In genomic region chr11:71245601-71246391, GRCh38 we compare ENCODE assay signal across 20 cellular contexts. TPM values are rescaled to one million over a fixed set of nuclear protein-coding genes. Genes with fewer than 3 reads are reported as not detected.
DNase-seq lines count a peak whose midpoint lies in the region; TF ChIP-seq lines count a peak whose summit lies in the region.
"Had no signal": no experiment of that assay in that cellular context is flagged by ENCODE, and none has a peak within 500 bp of the region (broad histone marks: within the 10 kb centered on the region; RNA-seq: fewer than 3 reads in every experiment).

No MANE protein-coding gene starts in this region.

- TF ChIP-seq CTCF in H9 (conservative IDR thresholded peaks at IDR 0.05) = no peak
- TF ChIP-seq CTCF in chondrocyte (IDR thresholded peaks at IDR 0.05) = no peak
- TF ChIP-seq CTCF in spleen (IDR thresholded peaks at IDR 0.05 in 8 of 11, conservative IDR thresholded peaks at IDR 0.05 in 3 of 11) = no peak

- WGBS in H9 (ENCODE audit: extremely low coverage, insufficient read length, low lambda C conversion rate) = no CpG with 5 or more reads among the region's 19 CpGs
- WGBS in spleen, 5 donors = 46 to 57% (median 52%) methylated on average over 17 to 19 of the region's 19 CpGs

- peak overlapping the region; percentile 68 for H2BK12ac ChIP-seq in H9 (ENCODE audit: insufficient read length, low read depth, low read length)

- H4K5ac ChIP-seq in H9 (ENCODE audit: insufficient read length, low read depth, low read length) = no peak overlapping the region

- peak overlapping the region; percentile 88 for H3K14ac ChIP-seq in H9 (ENCODE audit: insufficient read depth, low read length)

- intact Hi-C loops in spleen (cut with DNase I; ENCODE audit: low total_unique reads) = no loop called here

- TF ChIP-seq POLR2A in spleen (IDR thresholded peaks at IDR 0.05) = no peak

- H2BK20ac ChIP-seq in H9 (ENCODE audit: low read depth, low read length, poor library complexity, severe bottlenecking) = no peak overlapping the region

- no peak overlapping the region for H4K8ac ChIP-seq in H9 (replicated peaks; ENCODE audit: insufficient read length, low read depth, low read length)

- peak overlapping the region; percentile 23 for H3K9ac ChIP-seq in H9 (ENCODE audit: extremely low read depth, insufficient read length, low read length)

- H4K20me1 ChIP-seq in H9 (ENCODE audit: control insufficient read depth, insufficient read depth, insufficient read length) = no peaks in the 10 kb centered on the region

- H3K4me1 ChIP-seq in H9 (ENCODE audit: insufficient read depth, low read length) (peaks cover 22% of the 10 kb centered on the region), spleen (peaks cover 3 to 16% (median 6%) of the 10 kb centered on the region in 6 donors)

- peaks cover 9% of the 10 kb centered on the region for H3K79me1 ChIP-seq in H9 (ENCODE audit: insufficient read depth, low read depth, low read length, poor library complexity, severe bottlenecking)

- peaks cover 27% of the 10 kb centered on the region; the same call in 1 of the 2 replicates for H3K79me2 ChIP-seq in H9 (ENCODE audit: insufficient read depth, low read length)

- H2AFZ ChIP-seq in H9 (ENCODE audit: low read length) = no peak overlapping the region

- H3K4me3 Mint-ChIP-seq in H9 (peak overlapping the region; percentile 56 to 69), chondrocyte (ENCODE audit: unreplicated experiment) (no peak overlapping the region)
- H3K4me3 Mint-ChIP-seq: activated CD4-positive, alpha-beta T cell treated with anti-CD3 and anti-CD28 coated beads for 36 hours; activated CD8-positive, alpha-beta T cell treated with anti-CD3 and anti-CD28 coated beads, Interleukin-2, amount 10 ng/mL, durations not matched to agents 7 days and 5 days; activated naive CD8-positive, alpha-beta T cell treated with anti-CD3 and anti-CD28 coated beads for 36 hours; dendritic cell treated with granulocyte-macrophage colony-stimulating factor and Interleukin-4, amounts not matched to agents 40 ng/mL and 50 ng/mL, for 4 days; IgD-negative memory B cell; natural killer cell treated with Interleukin-12 subunit alpha and Interleukin-12 subunit beta and Interleukin-15 and Interleukin-18, amount 100 ng/mL, for 72 hours; T-helper 17 cell had no signal

- H2BK15ac ChIP-seq in H9 (ENCODE audit: low read depth, low read length) = no peak overlapping the region

- no peak overlapping the region for H3K4ac ChIP-seq in H9 (ENCODE audit: low read depth, low read length)

- H3K18ac ChIP-seq in H9 (ENCODE audit: insufficient read length, low read depth, low read length) = peak overlapping the region; percentile 61

- H2BK5ac ChIP-seq in H9 (ENCODE audit: insufficient read length, low read length) = peak overlapping the region; percentile 21

- H3K27me3 ChIP-seq in H9 (ENCODE audit: insufficient read depth, low read length) (no peaks in the 10 kb centered on the region), spleen (replicated peaks in 1 of 7) (peaks cover 0 to 92% (median 43%) of the 10 kb centered on the region in 7 donors)

- H3K9me3 Mint-ChIP-seq in H9 (no peaks in the 10 kb centered on the region), chondrocyte (ENCODE audit: low read depth) (no peaks in the 10 kb centered on the region)
- H3K9me3 Mint-ChIP-seq: activated naive CD8-positive, alpha-beta T cell treated with anti-CD3 and anti-CD28 coated beads for 36 hours; dendritic cell treated with granulocyte-macrophage colony-stimulating factor and Interleukin-4, amounts not matched to agents 40 ng/mL and 50 ng/mL, for 4 days; IgD-negative memory B cell; natural killer cell treated with Interleukin-12 subunit alpha and Interleukin-12 subunit beta and Interleukin-15 and Interleukin-18, amount 100 ng/mL, for 72 hours had no signal

- no peak overlapping the region for H3K23ac ChIP-seq in H9 (ENCODE audit: insufficient read length, low read depth, low read length)

- H3K4me3 ChIP-seq in spleen = no peak overlapping the region
- H3K4me3 ChIP-seq: mucosa of descending colon, transverse colon had no signal

- DNase-seq in H9 = peak; percentile 69
- peak; percentile 66 for DNase-seq in chondrocyte (ENCODE audit: low spot score)
- DNase-seq in islet precursor cell = peak; percentile 86
- DNase-seq in spleen = peak; percentile 57
- DNase-seq in effector CD4-positive, alpha-beta T cell = no peak
- no peak for DNase-seq in DMS53 treated with DMSO at 0.1 percent for 48 hours (lab: John Stamatoyannopoulos, UW; ENCODE audit: unreplicated experiment)
- DNase-seq in putamen (ENCODE audit: low spot score) = no peak
- DNase-seq: activated CD4-positive, alpha-beta T cell treated with anti-CD3 and anti-CD28 coated beads for 36 hours; activated CD8-positive, alpha-beta T cell treated with anti-CD3 and anti-CD28 coated beads, Interleukin-2, amount 10 ng/mL, durations not matched to agents 7 days and 5 days; activated naive CD8-positive, alpha-beta T cell treated with anti-CD3 and anti-CD28 coated beads for 36 hours; C1 segment of cervical spinal cord; caudate nucleus; mucosa of descending colon; NCI-H1930; NCI-H526; T-helper 17 cell; transverse colon had no signal

- H3K27ac ChIP-seq in H9 (ENCODE audit: insufficient read length, low read depth, low read length) (peak overlapping the region; percentile 86), spleen (no peak overlapping the region)
- H3K27ac ChIP-seq: transverse colon had no signal

- no peak overlapping the region for H3K56ac ChIP-seq in H9 (ENCODE audit: insufficient read length, low read depth, low read length)

- no peak overlapping the region for H2BK120ac ChIP-seq in H9 (ENCODE audit: low read depth, low read length, poor library complexity, severe bottlenecking)

- H3K27ac Mint-ChIP-seq in H9 (peak overlapping the region; percentile 98 to 100 (median 98)), chondrocyte (ENCODE audit: unreplicated experiment) (no peak overlapping the region)
- H3K27ac Mint-ChIP-seq: activated CD4-positive, alpha-beta T cell treated with anti-CD3 and anti-CD28 coated beads for 36 hours; activated CD8-positive, alpha-beta T cell treated with anti-CD3 and anti-CD28 coated beads, Interleukin-2, amount 10 ng/mL, durations not matched to agents 7 days and 5 days; activated naive CD8-positive, alpha-beta T cell treated with anti-CD3 and anti-CD28 coated beads for 36 hours; dendritic cell treated with granulocyte-macrophage colony-stimulating factor and Interleukin-4, amounts not matched to agents 40 ng/mL and 50 ng/mL, for 4 days; IgD-negative memory B cell; natural killer cell treated with Interleukin-12 subunit alpha and Interleukin-12 subunit beta and Interleukin-15 and Interleukin-18, amount 100 ng/mL, for 72 hours; T-helper 17 cell had no signal

- no peak overlapping the region for H2AK5ac ChIP-seq in H9 (ENCODE audit: insufficient read length, low read length)

- no peaks in the 10 kb centered on the region for H3K36me3 ChIP-seq in spleen
- H3K36me3 ChIP-seq: transverse colon had no signal

- H3K4me2 ChIP-seq in H9 (ENCODE audit: insufficient read depth, insufficient read length, low read length) = peak overlapping the region; percentile 48

- H3K23me2 ChIP-seq in H9 (ENCODE audit: insufficient read length, low read depth, low read length, poor library complexity, severe bottlenecking) = peaks cover 13% of the 10 kb centered on the region

- H3K9me3 ChIP-seq in H9 (ENCODE audit: control insufficient read depth, low read depth, low read length) (no peaks in the 10 kb centered on the region), spleen (no peaks in the 10 kb centered on the region)
- H3K9me3 ChIP-seq: mucosa of descending colon, transverse colon had no signal

- H3K36me3 Mint-ChIP-seq in H9 (ENCODE audit: insufficient read depth in 1 of 3, low read depth in 3 of 3) (peaks cover 5 to 13% (median 9%) of the 10 kb centered on the region in 3 experiments; a peak in 6 of 7 replicates), chondrocyte (ENCODE audit: low read depth) (peaks cover 3% of the 10 kb centered on the region)
- H3K36me3 Mint-ChIP-seq: activated naive CD8-positive, alpha-beta T cell treated with anti-CD3 and anti-CD28 coated beads for 36 hours; natural killer cell treated with Interleukin-12 subunit alpha and Interleukin-12 subunit beta and Interleukin-15 and Interleukin-18, amount 100 ng/mL, for 72 hours had no signal

- H3T11ph ChIP-seq in H9 (ENCODE audit: low read length) = no peak overlapping the region

- peaks cover 81 to 85% of the 10 kb centered on the region in 2 experiments for H3K4me1 Mint-ChIP-seq in H9
- H3K4me1 Mint-ChIP-seq in chondrocyte (ENCODE audit: low read depth) = peaks cover 10% of the 10 kb centered on the region
- H3K4me1 Mint-ChIP-seq: activated CD4-positive, alpha-beta T cell treated with anti-CD3 and anti-CD28 coated beads for 36 hours; T-helper 17 cell had no signal

- H3K27me3 Mint-ChIP-seq in H9 (ENCODE audit: low read depth) (peaks cover 11% of the 10 kb centered on the region), chondrocyte (ENCODE audit: low read depth) (peaks cover 66% of the 10 kb centered on the region)

- H4K91ac ChIP-seq in H9 (ENCODE audit: insufficient read length, low read depth, low read length) = peak overlapping the region; percentile 32

RNA-seq across cellular contexts. Expression of gene SHANK2, which starts 6.6 kb away (rescaled TPM):
- total RNA-seq in H9 (2021) = 22.1 and 23.8 TPM in 2 replicates
- 0.53 to 1.6 TPM (median 0.97 TPM) in 3 replicates for total RNA-seq in chondrocyte
- 10 to 100 TPM in 5 of 7 donors, 1 to 10 TPM in 2; 5.7 to 23.8 (median 12.1) TPM for total RNA-seq in spleen
- polyA plus RNA-seq in spleen = 1 to 10 TPM in 1 of 3 donors, under 1 TPM in 2; 0.30 to 1.4 (median 0.61) TPM
- total RNA-seq: activated CD4-positive, alpha-beta T cell treated with anti-CD3 and anti-CD28 coated beads for 36 hours; activated CD8-positive, alpha-beta T cell treated with anti-CD3 and anti-CD28 coated beads, Interleukin-2, amount 10 ng/mL, durations not matched to agents 7 days and 5 days; activated naive CD8-positive, alpha-beta T cell treated with anti-CD3 and anti-CD28 coated beads for 36 hours had no signal
- polyA plus RNA-seq: IgD-negative memory B cell had no signal

Comparison
In these comparisons a context has a peak if more than half of its experiments do, and no peak if none do; other contexts are left out.
1. DNase-seq: peak in H9 (single experiment), chondrocyte (single experiment), islet precursor cell (single experiment) and spleen (single experiment); none in effector CD4-positive, alpha-beta T cell (single experiment), DMS53 treated with DMSO at 0.1 percent for 48 hours (single experiment) and putamen (single experiment).